Comparison of ENCODE assay signal across 19 cellular contexts in the genomic region with DNA sequence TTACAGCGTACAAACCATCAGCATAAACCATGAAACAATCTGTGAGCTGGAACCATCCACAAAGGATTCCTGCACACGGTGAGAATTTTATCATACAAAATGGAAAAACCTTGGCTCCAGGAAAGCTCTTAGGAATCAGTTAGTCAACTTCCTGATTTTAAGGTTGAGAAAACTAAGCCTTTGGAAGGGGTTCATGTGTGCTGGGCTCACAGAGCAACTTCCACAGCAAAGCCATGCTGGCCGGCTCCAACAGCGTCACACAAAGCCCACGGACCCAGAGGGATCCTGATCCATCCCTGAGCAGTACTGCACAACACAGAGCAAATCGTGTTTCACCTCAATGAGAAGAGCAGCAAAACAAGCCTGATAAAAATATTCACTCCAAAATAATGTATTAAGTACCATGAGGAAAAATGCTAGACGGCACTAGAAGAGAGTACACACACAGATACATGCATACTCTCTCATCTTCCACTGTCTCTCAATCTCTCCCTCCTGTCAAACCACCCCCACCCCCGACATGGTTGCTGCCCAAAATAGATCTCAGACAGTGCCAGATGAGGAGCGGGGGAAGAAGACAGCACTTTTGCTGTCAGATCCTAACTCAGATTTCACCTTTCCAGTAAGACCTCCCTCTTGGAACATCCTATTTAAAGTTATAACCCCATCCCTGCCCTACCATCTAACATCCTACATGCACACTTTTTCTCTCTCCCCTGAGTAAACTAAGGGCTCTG. TPM values are rescaled to one million over a fixed set of nuclear protein-coding genes. Genes with fewer than 3 reads are reported as not detected.
A peak's percentile ranks its signal among the peaks of the same experiment; 100 is the strongest.
DNase-seq lines count a peak whose midpoint lies in the region; ATAC-seq and TF ChIP-seq lines count a peak whose summit lies in the region.
"Had no signal": no experiment of that assay in that cellular context is flagged by ENCODE, and none has a peak within 500 bp of the region (broad histone marks: within the 10 kb centered on the region; RNA-seq: fewer than 3 reads in every experiment).

No MANE protein-coding gene starts in this region.

- TF ChIP-seq CTCF in GM23338 (conservative IDR thresholded peaks at IDR 0.05; ENCODE audit: low read depth in 2 of 2), result no peak
- TF ChIP-seq CTCF in KMS-11 (conservative IDR thresholded peaks at IDR 0.05; ENCODE audit: low read depth, low read length), result no peak
- TF ChIP-seq CTCF in fibroblast of the aortic adventitia (IDR thresholded peaks at IDR 0.05; ENCODE audit: insufficient read depth, low read length), result no peak
- no peak for TF ChIP-seq CTCF in neural progenitor cell (IDR thresholded peaks at IDR 0.05)
- no peak for TF ChIP-seq CTCF in adrenal gland (IDR thresholded peaks at IDR 0.05)

- H3K79me2 ChIP-seq in GM23338 (replicated peaks; ENCODE audit: insufficient read depth) (peaks cover 100% of the 10 kb centered on the region), KMS-11 (ENCODE audit: insufficient read depth, low read depth) (peaks cover 94% of the 10 kb centered on the region), neural progenitor cell (ENCODE audit: low read depth) (peaks cover 17% of the 10 kb centered on the region)

- no peaks in the 10 kb centered on the region for H3F3A ChIP-seq in GM23338 (replicated peaks; ENCODE audit: low read depth)
- no peaks in the 10 kb centered on the region for H3F3A ChIP-seq in neural progenitor cell (ENCODE audit: low read depth)

- H3K27me3 ChIP-seq in GM23338 (ENCODE audit: insufficient read depth) (no peaks in the 10 kb centered on the region), KMS-11 (ENCODE audit: insufficient read depth, low read depth) (no peaks in the 10 kb centered on the region), neural progenitor cell (no peaks in the 10 kb centered on the region), adrenal gland (no peaks in the 10 kb centered on the region)
- H3K27me3 ChIP-seq: SJCRH30 had no signal

- H2AFZ ChIP-seq in GM23338 (no peak overlapping the region), KMS-11 (ENCODE audit: low read depth) (no peak overlapping the region), neural progenitor cell (replicated peaks) (no peak overlapping the region)

- H3K4me2 ChIP-seq in GM23338, result peak overlapping the region; percentile 1; the same call in 1 of the 2 replicates
- H3K4me2 ChIP-seq in KMS-11, result peak overlapping the region; percentile 31
- no peak overlapping the region for H3K4me2 ChIP-seq in neural progenitor cell

- peaks cover 31% of the 10 kb centered on the region for H3K4me1 ChIP-seq in GM23338 (ENCODE audit: insufficient read depth)
- peaks cover 73% of the 10 kb centered on the region for H3K4me1 ChIP-seq in KMS-11 (ENCODE audit: low read depth, poor library complexity, severe bottlenecking)
- H3K4me1 ChIP-seq in neural progenitor cell, result no peaks in the 10 kb centered on the region
- peaks cover 0 to 6% of the 10 kb centered on the region in 2 donors for H3K4me1 ChIP-seq in adrenal gland (replicated peaks in 1 of 2)

- H3K9me3 Mint-ChIP-seq in GM23338 (peaks cover 4% of the 10 kb centered on the region; the same call in 2 of the 3 replicates), neural progenitor cell (peaks cover 8% of the 10 kb centered on the region)

- H3K27ac Mint-ChIP-seq in GM23338 (no peak overlapping the region; the same call in 1 of the 2 replicates), neural progenitor cell (peak overlapping the region; percentile 78)
- H3K27ac Mint-ChIP-seq: CD14-positive monocyte had no signal

- intact Hi-C loops in adrenal gland (cut with DNase I), result no loop called here

- H3K4me1 Mint-ChIP-seq in GM23338 (peaks cover 34% of the 10 kb centered on the region), neural progenitor cell (no peaks in the 10 kb centered on the region)
- H3K4me1 Mint-ChIP-seq: CD14-positive monocyte had no signal

- WGBS in adrenal gland, 4 donors, result 68 to 74% (median 73%) methylated on average over 4 to 9 of the region's 9 CpGs

- H3K27ac ChIP-seq in GM23338 (ENCODE audit: low read depth) (no peak overlapping the region), KMS-11 (no peak overlapping the region), neural progenitor cell (no peak overlapping the region), adrenal gland (no peak overlapping the region)
- H3K27ac ChIP-seq: HL-60, SJCRH30 had no signal

- H3K36me3 ChIP-seq in GM23338 (ENCODE audit: insufficient read depth) (no peaks in the 10 kb centered on the region), KMS-11 (ENCODE audit: insufficient read depth) (no peaks in the 10 kb centered on the region), neural progenitor cell (no peaks in the 10 kb centered on the region), adrenal gland (replicated peaks in 1 of 2) (no peaks in the 10 kb centered on the region)

- H3K4me3 ChIP-seq in GM23338 (no peak overlapping the region), KMS-11 (IDR thresholded peaks at IDR 0.05; ENCODE audit: insufficient read depth, low read depth, low read length) (no peak overlapping the region), fibroblast of the aortic adventitia (ENCODE audit: low read depth, low read length) (no peak overlapping the region), neural progenitor cell (no peak overlapping the region), adrenal gland (no peak overlapping the region)
- H3K4me3 ChIP-seq: SJCRH30 had no signal

- H4K20me1 ChIP-seq in GM23338 (replicated peaks; ENCODE audit: insufficient read depth) (peaks cover 33% of the 10 kb centered on the region), KMS-11 (ENCODE audit: insufficient read depth) (0 out of 2 replicates have a peak, but pooled peaks cover 4% of the 10 kb centered on the region), neural progenitor cell (ENCODE audit: low read depth) (no peaks in the 10 kb centered on the region)

- H3K27me3 Mint-ChIP-seq in GM23338 (ENCODE audit: insufficient read depth, low read depth, poor library complexity) (peaks cover 1% of the 10 kb centered on the region), neural progenitor cell (ENCODE audit: insufficient read depth, low read depth) (no peaks in the 10 kb centered on the region)

- DNase-seq in GM23338 (ENCODE audit: low spot score) (no peak), fibroblast of the aortic adventitia (ENCODE audit: low read depth) (peak; percentile 44), neural progenitor cell (ENCODE audit: low spot score) (no peak), pons (ENCODE audit: low spot score) (no peak), adrenal gland (no peak)
- DNase-seq in activated CD4-positive, alpha-beta T cell treated with anti-CD3 and anti-CD28 coated beads, Interleukin-2, amount 50 U/mL, for 48 hours, result no peak
- DNase-seq: AML-193, Caco-2, DMS153, EL, H7, NCI-H146, NCI-H2081, NCI-H748 treated with DMSO at 0.1 percent for 48 hours, RPMI8226, SJCRH30 had no signal

- peaks cover 12% of the 10 kb centered on the region; the same call in 2 of the 3 replicates for H3K36me3 Mint-ChIP-seq in GM23338 (ENCODE audit: low read depth)
- H3K36me3 Mint-ChIP-seq in neural progenitor cell, result no peaks in the 10 kb centered on the region
- H3K36me3 Mint-ChIP-seq: CD14-positive monocyte had no signal

- no peak; the same call in 2 of the 3 replicates for ATAC-seq in GM23338

- H3K9me3 ChIP-seq in neural progenitor cell (ENCODE audit: low read depth) (no peaks in the 10 kb centered on the region), adrenal gland (replicated peaks in 1 of 3) (no peaks in the 10 kb centered on the region)
- H3K9me3 ChIP-seq: Caco-2, SJCRH30 had no signal

- H3K9me2 ChIP-seq in GM23338 (ENCODE audit: insufficient read depth), result no peaks in the 10 kb centered on the region

- H3K9ac ChIP-seq in KMS-11 (no peak overlapping the region), neural progenitor cell (no peak overlapping the region)

- H3K4me3 Mint-ChIP-seq in GM23338 (no peak overlapping the region), neural progenitor cell (no peak overlapping the region)
- H3K4me3 Mint-ChIP-seq: CD14-positive monocyte had no signal

- no peak for TF ChIP-seq POLR2A in adrenal gland (IDR thresholded peaks at IDR 0.05)

TF ChIP-seq in GM23338, 12 proteins besides CTCF, POLR2A, EP300 and RAD21 (continues in another document):
- TF ChIP-seq NANOG (IDR thresholded peaks at IDR 0.05; ENCODE audit: borderline replicate concordance) (no peak), CREB1 (CRISPR knock-in tag; IDR thresholded peaks at IDR 0.05; ENCODE audit: low read depth) (no peak), POLR2AphosphoS5 (IDR thresholded peaks at IDR 0.05; ENCODE audit: low read depth) (no peak), ZNF114 (CRISPR knock-in tag; IDR thresholded peaks at IDR 0.05) (no peak), JUNB (IDR thresholded peaks at IDR 0.05; ENCODE audit: unreplicated experiment) (no peak)

RNA-seq across cellular contexts. Expression of a gene that starts 58.6 kb away (rescaled TPM):
- total RNA-seq in GM23338 (2014; rRNA removed; shearing (Covaris generic)), result 34.1 and 35.9 TPM in 2 replicates
- 8.1 and 8.6 TPM in 2 replicates for polyA plus RNA-seq in GM23338 (2016; fragmentation: Nextera tagmentation; extraction: Ambion mirVana)
- 5.6 and 6.7 TPM in 2 replicates for total RNA-seq in fibroblast of the aortic adventitia (ENCODE audit: low replicate concordance)
- 11.3 and 15.1 TPM in 2 replicates for total RNA-seq in neural progenitor cell (ENCODE audit: low replicate concordance)
- 10 to 100 TPM in 1 of 8 donors, 1 to 10 TPM in 7; 1.9 to 16.8 (median 5.8) TPM for total RNA-seq in adrenal gland
- 1 to 10 TPM; 1.4 to 6.5 (median 4.0) TPM for polyA plus RNA-seq in adrenal gland
